In the genomic region with DNA sequence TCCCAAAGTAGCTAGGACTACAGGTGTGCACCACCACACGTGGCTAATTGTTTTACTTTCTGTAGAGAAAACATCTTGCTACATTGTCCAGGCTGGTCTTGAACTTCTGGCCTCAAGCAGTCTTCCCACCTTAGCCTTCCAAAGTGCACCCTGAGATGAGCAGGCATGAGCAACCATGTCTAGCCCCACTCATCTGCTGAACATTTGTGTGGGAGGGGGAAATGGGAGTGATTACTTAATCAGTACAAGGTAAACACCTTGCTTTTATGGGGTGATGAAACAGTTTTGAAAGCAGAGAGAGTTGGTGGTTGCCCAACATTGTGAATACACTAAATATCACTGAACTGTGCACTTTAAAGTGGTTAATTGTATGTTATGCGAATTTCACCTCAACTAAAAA, we compare ENCODE assay signal across 1 cellular context.
A peak's percentile ranks its signal among the peaks of the same experiment; 100 is the strongest.
TF ChIP-seq lines count a peak whose summit lies in the region.

No MANE protein-coding gene starts in this region.

TF ChIP-seq in HepG2, 621 proteins besides CTCF, POLR2A, EP300 and RAD21 (continued from another document and continues in another):
- TF ChIP-seq, protein P1, sequence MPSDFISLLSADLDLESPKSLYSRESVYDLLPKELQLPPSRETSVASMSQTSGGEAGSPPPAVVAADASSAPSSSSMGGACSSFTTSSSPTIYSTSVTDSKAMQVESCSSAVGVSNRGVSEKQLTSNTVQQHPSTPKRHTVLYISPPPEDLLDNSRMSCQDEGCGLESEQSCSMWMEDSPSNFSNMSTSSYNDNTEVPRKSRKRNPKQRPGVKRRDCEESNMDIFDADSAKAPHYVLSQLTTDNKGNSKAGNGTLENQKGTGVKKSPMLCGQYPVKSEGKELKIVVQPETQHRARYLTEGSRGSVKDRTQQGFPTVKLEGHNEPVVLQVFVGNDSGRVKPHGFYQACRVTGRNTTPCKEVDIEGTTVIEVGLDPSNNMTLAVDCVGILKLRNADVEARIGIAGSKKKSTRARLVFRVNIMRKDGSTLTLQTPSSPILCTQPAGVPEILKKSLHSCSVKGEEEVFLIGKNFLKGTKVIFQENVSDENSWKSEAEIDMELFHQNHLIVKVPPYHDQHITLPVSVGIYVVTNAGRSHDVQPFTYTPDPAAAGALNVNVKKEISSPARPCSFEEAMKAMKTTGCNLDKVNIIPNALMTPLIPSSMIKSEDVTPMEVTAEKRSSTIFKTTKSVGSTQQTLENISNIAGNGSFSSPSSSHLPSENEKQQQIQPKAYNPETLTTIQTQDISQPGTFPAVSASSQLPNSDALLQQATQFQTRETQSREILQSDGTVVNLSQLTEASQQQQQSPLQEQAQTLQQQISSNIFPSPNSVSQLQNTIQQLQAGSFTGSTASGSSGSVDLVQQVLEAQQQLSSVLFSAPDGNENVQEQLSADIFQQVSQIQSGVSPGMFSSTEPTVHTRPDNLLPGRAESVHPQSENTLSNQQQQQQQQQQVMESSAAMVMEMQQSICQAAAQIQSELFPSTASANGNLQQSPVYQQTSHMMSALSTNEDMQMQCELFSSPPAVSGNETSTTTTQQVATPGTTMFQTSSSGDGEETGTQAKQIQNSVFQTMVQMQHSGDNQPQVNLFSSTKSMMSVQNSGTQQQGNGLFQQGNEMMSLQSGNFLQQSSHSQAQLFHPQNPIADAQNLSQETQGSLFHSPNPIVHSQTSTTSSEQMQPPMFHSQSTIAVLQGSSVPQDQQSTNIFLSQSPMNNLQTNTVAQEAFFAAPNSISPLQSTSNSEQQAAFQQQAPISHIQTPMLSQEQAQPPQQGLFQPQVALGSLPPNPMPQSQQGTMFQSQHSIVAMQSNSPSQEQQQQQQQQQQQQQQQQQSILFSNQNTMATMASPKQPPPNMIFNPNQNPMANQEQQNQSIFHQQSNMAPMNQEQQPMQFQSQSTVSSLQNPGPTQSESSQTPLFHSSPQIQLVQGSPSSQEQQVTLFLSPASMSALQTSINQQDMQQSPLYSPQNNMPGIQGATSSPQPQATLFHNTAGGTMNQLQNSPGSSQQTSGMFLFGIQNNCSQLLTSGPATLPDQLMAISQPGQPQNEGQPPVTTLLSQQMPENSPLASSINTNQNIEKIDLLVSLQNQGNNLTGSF (CRISPR knock-in tag; IDR thresholded peaks at IDR 0.05), result no peak
- TF ChIP-seq FLYWCH1 (CRISPR knock-in tag; IDR thresholded peaks at IDR 0.05) (no peak), ZNF430 (CRISPR knock-in tag; IDR thresholded peaks at IDR 0.05) (no peak), ZNF703 (CRISPR knock-in tag; IDR thresholded peaks at IDR 0.05; ENCODE audit: borderline replicate concordance) (no peak), ZNF557 (CRISPR knock-in tag; IDR thresholded peaks at IDR 0.05) (no peak), ZNF431 (CRISPR knock-in tag; IDR thresholded peaks at IDR 0.05; ENCODE audit: borderline replicate concordance, low read depth) (no peak), ZNF776 (CRISPR knock-in tag; IDR thresholded peaks at IDR 0.05) (no peak), ATM (IDR thresholded peaks at IDR 0.05; ENCODE audit: borderline replicate concordance) (no peak), TBX3 (IDR thresholded peaks at IDR 0.05; ENCODE audit: borderline replicate concordance) (peak; percentile 52; the same call in 1 of the 2 replicates), ZFAT (CRISPR knock-in tag; conservative IDR thresholded peaks at IDR 0.05) (no peak), ZFP36 (IDR thresholded peaks at IDR 0.05; ENCODE audit: borderline replicate concordance, low read depth, low read length, partially characterized antibody) (no peak), ZNF143 (CRISPR knock-in tag; IDR thresholded peaks at IDR 0.05) (no peak), MTERF4 (CRISPR knock-in tag; IDR thresholded peaks at IDR 0.05) (no peak), CBX2 (IDR thresholded peaks at IDR 0.05; ENCODE audit: low read depth, low read length) (no peak), CBX2 (CRISPR knock-in tag; IDR thresholded peaks at IDR 0.05; ENCODE audit: low read depth) (no peak), SOX13 (IDR thresholded peaks at IDR 0.05) (no peak; the same call in 1 of the 2 replicates), SOX13 (CRISPR knock-in tag; conservative IDR thresholded peaks at IDR 0.05 in 1 of 2, IDR thresholded peaks at IDR 0.05 in 1 of 2) (peak in 1 of 2 experiments; percentile 78; a peak in 2 of 4 replicates), ATF7 (IDR thresholded peaks at IDR 0.05) (peak; percentile 51; the same call in 1 of the 2 replicates), ATF7 (CRISPR knock-in tag; IDR thresholded peaks at IDR 0.05) (no peak), MIXL1 (CRISPR knock-in tag; IDR thresholded peaks at IDR 0.05) (peak; percentile 69; the same call in 1 of the 2 replicates), SMAD1 (CRISPR knock-in tag; IDR thresholded peaks at IDR 0.05; ENCODE audit: borderline replicate concordance, low read depth) (no peak), GTF2F1 (IDR thresholded peaks at IDR 0.05; ENCODE audit: low read length) (no peak), CC2D1A (CRISPR knock-in tag; IDR thresholded peaks at IDR 0.05) (no peak), MTA3 (CRISPR knock-in tag; IDR thresholded peaks at IDR 0.05) (no peak), ELF4 (CRISPR knock-in tag; IDR thresholded peaks at IDR 0.05; ENCODE audit: borderline replicate concordance) (no peak), SSRP1 (CRISPR knock-in tag; IDR thresholded peaks at IDR 0.05) (no peak), UBTF (CRISPR knock-in tag; IDR thresholded peaks at IDR 0.05) (0 out of 2 replicates have a peak, but pooled peaks have one; percentile 23), HOXA3 (CRISPR knock-in tag; IDR thresholded peaks at IDR 0.05) (no peak; the same call in 1 of the 2 replicates), ZNF572 (CRISPR knock-in tag; IDR thresholded peaks at IDR 0.05) (no peak), REXO4 (CRISPR knock-in tag; IDR thresholded peaks at IDR 0.05; ENCODE audit: borderline replicate concordance) (no peak), TFE3 (CRISPR knock-in tag; IDR thresholded peaks at IDR 0.05) (0 out of 2 replicates have a peak, but pooled peaks have one; percentile 36), ZNF441 (CRISPR knock-in tag; IDR thresholded peaks at IDR 0.05; ENCODE audit: borderline replicate concordance) (no peak), SOX6 (IDR thresholded peaks at IDR 0.05) (no peak), SOX6 (CRISPR knock-in tag; IDR thresholded peaks at IDR 0.05) (peak; percentile 86), AKAP8 (CRISPR knock-in tag; IDR thresholded peaks at IDR 0.05) (no peak), SP5 (CRISPR knock-in tag; IDR thresholded peaks at IDR 0.05; ENCODE audit: borderline replicate concordance, low read depth) (peak; percentile 45; the same call in 1 of the 2 replicates), SMAD3 (CRISPR knock-in tag; IDR thresholded peaks at IDR 0.05) (peak; percentile 63; the same call in 1 of the 2 replicates), ZNF550 (CRISPR knock-in tag; IDR thresholded peaks at IDR 0.05; ENCODE audit: borderline replicate concordance) (no peak), RFXAP (CRISPR knock-in tag; IDR thresholded peaks at IDR 0.05; ENCODE audit: borderline replicate concordance) (no peak)
- TF ChIP-seq, protein P2, sequence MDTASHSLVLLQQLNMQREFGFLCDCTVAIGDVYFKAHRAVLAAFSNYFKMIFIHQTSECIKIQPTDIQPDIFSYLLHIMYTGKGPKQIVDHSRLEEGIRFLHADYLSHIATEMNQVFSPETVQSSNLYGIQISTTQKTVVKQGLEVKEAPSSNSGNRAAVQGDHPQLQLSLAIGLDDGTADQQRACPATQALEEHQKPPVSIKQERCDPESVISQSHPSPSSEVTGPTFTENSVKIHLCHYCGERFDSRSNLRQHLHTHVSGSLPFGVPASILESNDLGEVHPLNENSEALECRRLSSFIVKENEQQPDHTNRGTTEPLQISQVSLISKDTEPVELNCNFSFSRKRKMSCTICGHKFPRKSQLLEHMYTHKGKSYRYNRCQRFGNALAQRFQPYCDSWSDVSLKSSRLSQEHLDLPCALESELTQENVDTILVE (CRISPR knock-in tag; IDR thresholded peaks at IDR 0.05), result peak; percentile 56; the same call in 1 of the 2 replicates
- TF ChIP-seq, protein P3, sequence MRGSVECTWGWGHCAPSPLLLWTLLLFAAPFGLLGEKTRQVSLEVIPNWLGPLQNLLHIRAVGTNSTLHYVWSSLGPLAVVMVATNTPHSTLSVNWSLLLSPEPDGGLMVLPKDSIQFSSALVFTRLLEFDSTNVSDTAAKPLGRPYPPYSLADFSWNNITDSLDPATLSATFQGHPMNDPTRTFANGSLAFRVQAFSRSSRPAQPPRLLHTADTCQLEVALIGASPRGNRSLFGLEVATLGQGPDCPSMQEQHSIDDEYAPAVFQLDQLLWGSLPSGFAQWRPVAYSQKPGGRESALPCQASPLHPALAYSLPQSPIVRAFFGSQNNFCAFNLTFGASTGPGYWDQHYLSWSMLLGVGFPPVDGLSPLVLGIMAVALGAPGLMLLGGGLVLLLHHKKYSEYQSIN (CRISPR knock-in tag; IDR thresholded peaks at IDR 0.05; ENCODE audit: borderline replicate concordance), result no peak
- TF ChIP-seq, protein P4, sequence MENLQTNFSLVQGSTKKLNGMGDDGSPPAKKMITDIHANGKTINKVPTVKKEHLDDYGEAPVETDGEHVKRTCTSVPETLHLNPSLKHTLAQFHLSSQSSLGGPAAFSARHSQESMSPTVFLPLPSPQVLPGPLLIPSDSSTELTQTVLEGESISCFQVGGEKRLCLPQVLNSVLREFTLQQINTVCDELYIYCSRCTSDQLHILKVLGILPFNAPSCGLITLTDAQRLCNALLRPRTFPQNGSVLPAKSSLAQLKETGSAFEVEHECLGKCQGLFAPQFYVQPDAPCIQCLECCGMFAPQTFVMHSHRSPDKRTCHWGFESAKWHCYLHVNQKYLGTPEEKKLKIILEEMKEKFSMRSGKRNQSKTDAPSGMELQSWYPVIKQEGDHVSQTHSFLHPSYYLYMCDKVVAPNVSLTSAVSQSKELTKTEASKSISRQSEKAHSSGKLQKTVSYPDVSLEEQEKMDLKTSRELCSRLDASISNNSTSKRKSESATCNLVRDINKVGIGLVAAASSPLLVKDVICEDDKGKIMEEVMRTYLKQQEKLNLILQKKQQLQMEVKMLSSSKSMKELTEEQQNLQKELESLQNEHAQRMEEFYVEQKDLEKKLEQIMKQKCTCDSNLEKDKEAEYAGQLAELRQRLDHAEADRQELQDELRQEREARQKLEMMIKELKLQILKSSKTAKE (CRISPR knock-in tag; IDR thresholded peaks at IDR 0.05; ENCODE audit: borderline replicate concordance), result no peak
- TF ChIP-seq, protein P5, sequence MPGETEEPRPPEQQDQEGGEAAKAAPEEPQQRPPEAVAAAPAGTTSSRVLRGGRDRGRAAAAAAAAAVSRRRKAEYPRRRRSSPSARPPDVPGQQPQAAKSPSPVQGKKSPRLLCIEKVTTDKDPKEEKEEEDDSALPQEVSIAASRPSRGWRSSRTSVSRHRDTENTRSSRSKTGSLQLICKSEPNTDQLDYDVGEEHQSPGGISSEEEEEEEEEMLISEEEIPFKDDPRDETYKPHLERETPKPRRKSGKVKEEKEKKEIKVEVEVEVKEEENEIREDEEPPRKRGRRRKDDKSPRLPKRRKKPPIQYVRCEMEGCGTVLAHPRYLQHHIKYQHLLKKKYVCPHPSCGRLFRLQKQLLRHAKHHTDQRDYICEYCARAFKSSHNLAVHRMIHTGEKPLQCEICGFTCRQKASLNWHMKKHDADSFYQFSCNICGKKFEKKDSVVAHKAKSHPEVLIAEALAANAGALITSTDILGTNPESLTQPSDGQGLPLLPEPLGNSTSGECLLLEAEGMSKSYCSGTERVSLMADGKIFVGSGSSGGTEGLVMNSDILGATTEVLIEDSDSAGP (CRISPR knock-in tag; IDR thresholded peaks at IDR 0.05; ENCODE audit: borderline replicate concordance), result no peak
